1 cellular context compared by ENCODE assay signal in the genomic region with DNA sequence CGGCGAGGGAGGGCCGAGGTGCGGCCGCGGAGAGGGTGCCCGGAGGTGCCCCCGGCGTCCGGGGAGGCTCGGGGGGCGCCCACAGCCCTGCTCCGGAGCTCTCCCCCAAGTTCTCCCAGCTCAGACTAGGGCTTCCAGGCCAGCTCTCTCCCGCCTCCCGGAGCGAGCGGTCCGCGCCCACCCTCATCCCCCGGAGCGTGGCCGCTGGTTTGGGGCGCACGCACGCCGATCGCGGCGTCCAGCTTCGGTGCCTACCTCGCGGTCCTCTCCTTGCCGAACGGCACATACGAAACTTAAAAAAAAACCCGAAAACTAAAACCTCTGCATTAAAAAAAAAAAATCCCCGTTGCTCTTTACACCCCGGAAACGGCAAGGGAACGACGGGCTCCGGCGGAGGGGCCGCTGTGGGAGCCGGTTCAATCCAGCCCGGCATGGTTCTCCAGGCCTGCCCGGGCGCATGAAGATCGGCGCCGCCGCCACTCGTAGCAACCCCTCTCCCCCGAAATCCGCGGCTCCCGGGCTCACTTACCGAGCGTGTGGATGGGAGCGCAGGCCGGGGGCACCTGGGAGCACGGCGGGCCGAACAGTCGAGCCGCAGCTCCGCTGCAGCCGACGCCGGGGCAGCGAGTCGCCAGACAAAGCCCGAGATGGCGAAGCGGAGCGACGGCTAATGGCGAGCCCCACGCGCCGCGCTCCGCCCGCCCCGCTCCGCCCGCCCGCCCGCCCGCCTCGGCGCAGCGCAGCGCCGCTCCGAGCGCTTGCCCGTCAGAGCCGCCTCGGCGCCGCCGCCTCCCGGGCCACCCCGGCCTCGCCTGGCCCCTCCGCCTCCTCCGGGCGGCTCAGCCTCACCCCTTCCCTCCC.
TF ChIP-seq lines count a peak whose summit lies in the region.

No MANE protein-coding gene starts in this region.

TF ChIP-seq in HEK293, 187 proteins besides CTCF, POLR2A, EP300 and RAD21 (continued from another document):
- TF ChIP-seq, protein P1, sequence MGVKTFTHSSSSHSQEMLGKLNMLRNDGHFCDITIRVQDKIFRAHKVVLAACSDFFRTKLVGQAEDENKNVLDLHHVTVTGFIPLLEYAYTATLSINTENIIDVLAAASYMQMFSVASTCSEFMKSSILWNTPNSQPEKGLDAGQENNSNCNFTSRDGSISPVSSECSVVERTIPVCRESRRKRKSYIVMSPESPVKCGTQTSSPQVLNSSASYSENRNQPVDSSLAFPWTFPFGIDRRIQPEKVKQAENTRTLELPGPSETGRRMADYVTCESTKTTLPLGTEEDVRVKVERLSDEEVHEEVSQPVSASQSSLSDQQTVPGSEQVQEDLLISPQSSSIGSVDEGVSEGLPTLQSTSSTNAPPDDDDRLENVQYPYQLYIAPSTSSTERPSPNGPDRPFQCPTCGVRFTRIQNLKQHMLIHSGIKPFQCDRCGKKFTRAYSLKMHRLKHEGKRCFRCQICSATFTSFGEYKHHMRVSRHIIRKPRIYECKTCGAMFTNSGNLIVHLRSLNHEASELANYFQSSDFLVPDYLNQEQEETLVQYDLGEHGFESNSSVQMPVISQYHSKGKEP (tag by site-specific recombination; IDR thresholded peaks at IDR 0.05): no peak
- no peak for TF ChIP-seq SCRT2 (tag by site-specific recombination; IDR thresholded peaks at IDR 0.05)
- no peak for TF ChIP-seq ZNF169 (tag by site-specific recombination; IDR thresholded peaks at IDR 0.05)
- TF ChIP-seq ZNF654 (tag by site-specific recombination; IDR thresholded peaks at IDR 0.05; ENCODE audit: low read depth): no peak
- TF ChIP-seq ZNF639 (tag by site-specific recombination; IDR thresholded peaks at IDR 0.05): 0 out of 2 replicates have a peak, but pooled peaks have one; percentile 73
- no peak for TF ChIP-seq ZNF184 (tag by site-specific recombination; IDR thresholded peaks at IDR 0.05)
- no peak for TF ChIP-seq ZNF37A (tag by site-specific recombination; IDR thresholded peaks at IDR 0.05)
- TF ChIP-seq ZNF747 (tag by site-specific recombination; IDR thresholded peaks at IDR 0.05): no peak
- no peak for TF ChIP-seq ZNF324 (tag by site-specific recombination; IDR thresholded peaks at IDR 0.05)
- 0 out of 2 replicates have a peak, but pooled peaks have one; percentile 11 for TF ChIP-seq PRDM4 (tag by site-specific recombination; IDR thresholded peaks at IDR 0.05)
- no peak for TF ChIP-seq ZNF571 (tag by site-specific recombination; IDR thresholded peaks at IDR 0.05)
- peak; percentile 59; the same call in 1 of the 2 replicates for TF ChIP-seq ZSCAN30 (tag by site-specific recombination; IDR thresholded peaks at IDR 0.05)
- no peak for TF ChIP-seq ZNF561 (tag by site-specific recombination; IDR thresholded peaks at IDR 0.05; ENCODE audit: borderline replicate concordance)
- peak; percentile 71 for TF ChIP-seq ZNF600 (tag by site-specific recombination; IDR thresholded peaks at IDR 0.05)
- TF ChIP-seq KLF7 (tag by site-specific recombination; IDR thresholded peaks at IDR 0.05; ENCODE audit: borderline replicate concordance): no peak
- TF ChIP-seq ZNF24 (tag by site-specific recombination; IDR thresholded peaks at IDR 0.05): no peak
- TF ChIP-seq ZNF624 (tag by site-specific recombination; IDR thresholded peaks at IDR 0.05): no peak
- TF ChIP-seq YY1 (tag by site-specific recombination; IDR thresholded peaks at IDR 0.05): no peak; the same call in 1 of the 2 replicates
- no peak for TF ChIP-seq MYNN (tag by site-specific recombination; IDR thresholded peaks at IDR 0.05; ENCODE audit: borderline replicate concordance)
- no peak for TF ChIP-seq SALL2 (tag by site-specific recombination; IDR thresholded peaks at IDR 0.05; ENCODE audit: borderline replicate concordance)
- no peak for TF ChIP-seq GLI2 (tag by site-specific recombination; IDR thresholded peaks at IDR 0.05; ENCODE audit: borderline replicate concordance, low read depth)
- no peak for TF ChIP-seq ELK4 (IDR thresholded peaks at IDR 0.05; ENCODE audit: borderline replicate concordance, low read depth, low read length)
- no peak for TF ChIP-seq ZNF514 (tag by site-specific recombination; IDR thresholded peaks at IDR 0.05)
- TF ChIP-seq OVOL3 (tag by site-specific recombination; IDR thresholded peaks at IDR 0.05): no peak
- no peak for TF ChIP-seq ZNF645 (tag by site-specific recombination; IDR thresholded peaks at IDR 0.05)
- no peak for TF ChIP-seq ZNF416 (tag by site-specific recombination; IDR thresholded peaks at IDR 0.05)
- no peak for TF ChIP-seq ZNF366 (tag by site-specific recombination; conservative IDR thresholded peaks at IDR 0.05)
